ENCODE assay signal across 10 cellular contexts in genomic region chr9:111148994-111149759, GRCh38.
DNase-seq lines count a peak whose midpoint lies in the region; ATAC-seq and TF ChIP-seq lines count a peak whose summit lies in the region.
"Had no signal": no experiment of that assay in that cellular context is flagged by ENCODE, and none has a peak within 500 bp of the region (broad histone marks: within the 10 kb centered on the region; RNA-seq: fewer than 3 reads in every experiment).

No MANE protein-coding gene starts in this region.

- no peak overlapping the region for H3K9ac ChIP-seq in IMR-90 (ENCODE audit: low read depth, low read length)

- no peak for DNase-seq in IMR-90
- DNase-seq in choroid plexus epithelial cell (ENCODE audit: low read depth) = peak; percentile 35
- DNase-seq in sciatic nerve (ENCODE audit: low spot score) = no peak
- no peak for DNase-seq in KG1 (lab: John Stamatoyannopoulos, UW)
- DNase-seq in posterior vena cava (ENCODE audit: low spot score) = no peak
- DNase-seq: activated CD4-positive, alpha-beta T cell treated with anti-CD3 and anti-CD28 coated beads for 48 hours; KBM-7; midbrain had no signal

- no peak overlapping the region for H3K18ac ChIP-seq in IMR-90 (ENCODE audit: low read depth, low read length)

- H3K4me1 ChIP-seq in IMR-90 (ENCODE audit: control insufficient read depth, insufficient read depth, low read length) = peaks cover 2% of the 10 kb centered on the region

- no CpG with 5 or more reads among the region's 5 CpGs for whole genome bisulfite sequencing in IMR-90 (ENCODE audit: extremely low coverage in 2 of 2, insufficient read length in 1 of 2), 2 experiments

- no peak overlapping the region for H2BK5ac ChIP-seq in IMR-90 (ENCODE audit: low read depth, low read length, poor library complexity, severe bottlenecking)

- H3K4me2 ChIP-seq in IMR-90 (ENCODE audit: low read depth, low read length) = no peak overlapping the region

- peak; percentile 24 for ATAC-seq in GM18870 (IDR thresholded peaks at IDR 0.05; ENCODE audit: unreplicated experiment)
- ATAC-seq in IMR-90 (ENCODE audit: low read depth) = peak; percentile 21; the same call in 1 of the 2 replicates
- ATAC-seq in sciatic nerve = peak; percentile 66
- ATAC-seq in GM21526 (IDR thresholded peaks at IDR 0.05; ENCODE audit: low FRiP score, unreplicated experiment) = no peak

- no peak overlapping the region for H3K4ac ChIP-seq in IMR-90 (ENCODE audit: low read depth, low read length)

- no peaks in the 10 kb centered on the region for H4K20me1 ChIP-seq in IMR-90 (ENCODE audit: insufficient read depth, low read length)

- no peak for TF ChIP-seq POLR2A in IMR-90 (IDR thresholded peaks at IDR 0.05; ENCODE audit: low read depth, low read length)

- in situ Hi-C loops in IMR-90 (cut with MboI; ENCODE audit: low sequenced_read_pairs) = no loop called here

- POLR2A ChIA-PET in IMR-90 (lab: Charles Lee; ENCODE audit: unreplicated experiment) = interaction anchor here (0.6 kb wide), 1 partner anchor 1433 kb away, joined by 4 read pairs; no protein-coding TSS in a partner anchor

- no peak overlapping the region for H4K91ac ChIP-seq in IMR-90 (ENCODE audit: insufficient read depth, low read depth, low read length)

- no peak overlapping the region for H3K14ac ChIP-seq in IMR-90 (replicated peaks; ENCODE audit: low read depth, low read length)

- H3K9me1 ChIP-seq in IMR-90 (ENCODE audit: insufficient read depth, low read length) = peaks cover 3% of the 10 kb centered on the region; the same call in 1 of the 2 replicates

- no peak overlapping the region for H4K5ac ChIP-seq in IMR-90 (ENCODE audit: low read depth, low read length)

- CTCF ChIA-PET in IMR-90 (lab: Yijun Ruan, JAX) = no interaction called here

- intact Hi-C loops in IMR-90 (cut with micrococcal nuclease) (no loop called here), sciatic nerve (cut with DNase I) (no loop called here), posterior vena cava (cut with DNase I) (loop anchor here in 1 of 2 donors (5.0 kb wide), 1 partner anchor 1122 kb away; no protein-coding TSS in a partner anchor)

- no peak overlapping the region for H2AFZ ChIP-seq in IMR-90 (replicated peaks; ENCODE audit: low read length, poor library complexity)

- H3K79me1 ChIP-seq in IMR-90 (ENCODE audit: low read depth in 1 of 2, low read length in 2 of 2) = no peaks in the 10 kb centered on the region

- no peak overlapping the region for H2AK5ac ChIP-seq in IMR-90 (ENCODE audit: low read depth, low read length)

- no TSS peak for BruUV-seq in IMR-90 (replicated peaks; lab: Mats Ljungman, UMichigan)

- no peak overlapping the region for H3K4me3 ChIP-seq in IMR-90 (ENCODE audit: insufficient read depth, low read depth, low read length)
- no peak overlapping the region for H3K4me3 ChIP-seq in choroid plexus epithelial cell (ENCODE audit: low read depth, low read length)

- dilution Hi-C loops in IMR-90 (cut with HindIII; ENCODE audit: low sequenced_read_pairs, unreplicated experiment) = no loop called here

- no peak overlapping the region for H2BK15ac ChIP-seq in IMR-90 (ENCODE audit: low read depth, low read length)

- H3K9me3 ChIP-seq in IMR-90 (ENCODE audit: control insufficient read depth, insufficient read depth, low read length) = no peaks in the 10 kb centered on the region

- H3K23ac ChIP-seq in IMR-90 (ENCODE audit: low read depth, low read length) = no peak overlapping the region

- no peak overlapping the region for H3K27ac ChIP-seq in IMR-90 (ENCODE audit: insufficient read depth, low read length)

- TF ChIP-seq CTCF in IMR-90 (conservative IDR thresholded peaks at IDR 0.05; ENCODE audit: low read depth, low read length) (no peak), choroid plexus epithelial cell (conservative IDR thresholded peaks at IDR 0.05; ENCODE audit: low read depth, low read length) (peak; percentile 40)

- no peak overlapping the region for H2AK9ac ChIP-seq in IMR-90 (replicated peaks; ENCODE audit: low read depth, low read length, poor library complexity)

- no peaks in the 10 kb centered on the region for H3K36me3 ChIP-seq in IMR-90 (ENCODE audit: control insufficient read depth, insufficient read depth, low read length)

- no peak overlapping the region for H4K8ac ChIP-seq in IMR-90 (ENCODE audit: low read depth in 2 of 2, low read length in 2 of 2)

- no peaks in the 10 kb centered on the region for H3K27me3 ChIP-seq in IMR-90 (ENCODE audit: control insufficient read depth, insufficient read depth, low read length)

- H3K56ac ChIP-seq in IMR-90 (ENCODE audit: extremely low read depth, insufficient read depth, low read length) = no peak overlapping the region

- no peak for TF ChIP-seq RAD21 in IMR-90 (IDR thresholded peaks at IDR 0.05; ENCODE audit: low read length)

- 0 out of 2 replicates have a peak overlapping the region, but pooled peaks have one; percentile 21 for H2BK120ac ChIP-seq in IMR-90 (ENCODE audit: low read depth, low read length)

- peak overlapping the region; percentile 41; the same call in 1 of the 2 replicates for H2BK20ac ChIP-seq in IMR-90 (ENCODE audit: low read depth, low read length)

TF ChIP-seq in IMR-90, 13 proteins besides CTCF, POLR2A, EP300 and RAD21:
- no peak for TF ChIP-seq SMC3 (IDR thresholded peaks at IDR 0.05; ENCODE audit: low read depth, low read length)
